In the genomic region with DNA sequence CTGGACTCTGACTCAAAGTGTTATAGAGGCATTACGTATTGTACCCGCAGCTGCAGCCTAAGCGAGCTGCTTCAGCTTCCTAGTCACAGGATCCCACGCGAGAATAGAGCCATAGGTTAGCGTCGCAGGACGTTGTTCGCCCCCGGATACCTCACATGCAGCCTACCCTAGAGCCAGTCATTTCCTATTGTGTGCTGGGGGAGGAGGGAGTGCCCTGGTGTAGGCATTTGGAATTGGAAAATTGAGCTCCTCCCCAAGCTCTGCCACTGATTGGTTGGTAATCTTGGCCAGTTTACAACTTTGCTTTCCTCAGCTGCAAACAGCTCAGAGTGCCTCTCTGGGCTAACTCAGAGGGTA, we compare ENCODE assay signal across 8 cellular contexts. TPM values are rescaled to one million over a fixed set of nuclear protein-coding genes. Genes with fewer than 3 reads are reported as not detected.
A peak's percentile ranks its signal among the peaks of the same experiment; 100 is the strongest.
DNase-seq lines count a peak whose midpoint lies in the region; ATAC-seq and TF ChIP-seq lines count a peak whose summit lies in the region.

No MANE protein-coding gene starts in this region.

- DNase-seq in NCI-H2227 (lab: John Stamatoyannopoulos, UW; ENCODE audit: unreplicated experiment) (peak; percentile 33), NCI-H2227 treated with DMSO at 0.1 percent for 48 hours (lab: John Stamatoyannopoulos, UW) (no peak), RWPE2 (ENCODE audit: low spot score) (no peak), choroid plexus epithelial cell (ENCODE audit: low read depth) (peak; percentile 80), left lobe of liver (ENCODE audit: low spot score) (no peak), GM20000 (ENCODE audit: low spot score) (no peak)
- peak; percentile 36 for DNase-seq in stimulated activated naive CD8-positive, alpha-beta T cell treated with anti-CD3 and anti-CD28 coated beads, Interleukin-15, Interleukin-2, amounts not matched to agents 100 U/mL and 50 U/mL, for 24 hours

- peaks cover 27% of the 10 kb centered on the region for H3K36me3 ChIP-seq in RWPE2 (ENCODE audit: low read depth)

- TF ChIP-seq CTCF in RWPE2 (IDR thresholded peaks at IDR 0.05; ENCODE audit: poor library complexity, severe bottlenecking), result no peak
- TF ChIP-seq CTCF in choroid plexus epithelial cell (conservative IDR thresholded peaks at IDR 0.05; ENCODE audit: low read depth, low read length), result peak; percentile 19
- no peak for TF ChIP-seq CTCF in GM20000 (IDR thresholded peaks at IDR 0.05; ENCODE audit: extremely low read depth, missing control alignments)

- no peaks in the 10 kb centered on the region for H3K4me1 ChIP-seq in RWPE2 (ENCODE audit: insufficient read depth, poor library complexity, severe bottlenecking)

- H3K4me3 ChIP-seq in RWPE2 (ENCODE audit: severe bottlenecking) (peak overlapping the region; percentile 50), choroid plexus epithelial cell (ENCODE audit: low read depth, low read length) (peak overlapping the region; percentile 57)

- no peaks in the 10 kb centered on the region for H3K9me3 ChIP-seq in RWPE2 (ENCODE audit: severe bottlenecking)

- peak; percentile 31 for ATAC-seq in HG03097 (IDR thresholded peaks at IDR 0.05; ENCODE audit: low FRiP score, unreplicated experiment)
- ATAC-seq in RWPE2 (ENCODE audit: low read depth), result peak; percentile 77
- ATAC-seq in left lobe of liver, result peak; percentile 82
- ATAC-seq in stimulated activated naive CD8-positive, alpha-beta T cell treated with anti-CD3 and anti-CD28 coated beads, Interleukin-15, Interleukin-2, amounts not matched to agents 100 U/mL and 50 U/mL, for 24 hours, result peak; percentile 65

- H3K27ac ChIP-seq in RWPE2 (ENCODE audit: poor library complexity, severe bottlenecking), result peak overlapping the region; percentile 67

- no peaks in the 10 kb centered on the region for H3K27me3 ChIP-seq in RWPE2 (ENCODE audit: insufficient read depth, poor library complexity, severe bottlenecking)

RNA-seq across cellular contexts. Expression of a gene that starts 0.5 kb away (rescaled TPM):
- 39.5 TPM for total RNA-seq in left lobe of liver

RNA-seq across cellular contexts. Expression of a gene that starts 0.7 kb away (rescaled TPM):
- 0.91 TPM for total RNA-seq in left lobe of liver

RNA-seq across cellular contexts. Expression of a gene that starts 43.0 kb away (rescaled TPM):
- total RNA-seq in left lobe of liver, result 4.2 TPM

RNA-seq across cellular contexts. Expression of a gene that starts 43.2 kb away (rescaled TPM):
- total RNA-seq in left lobe of liver, result 5.6 TPM

RNA-seq across cellular contexts. Expression of a gene that starts 51.3 kb away (rescaled TPM):
- total RNA-seq in left lobe of liver, result not detected

Comparison
In these comparisons a context has a peak if more than half of its experiments do, and no peak if none do; other contexts are left out.
1. DNase-seq: peak in NCI-H2227 (single experiment), choroid plexus epithelial cell (single experiment) and stimulated activated naive CD8-positive, alpha-beta T cell treated with anti-CD3 and anti-CD28 coated beads, Interleukin-15, Interleukin-2, amounts not matched to agents 100 U/mL and 50 U/mL, for 24 hours (single experiment); none in NCI-H2227 treated with DMSO at 0.1 percent for 48 hours (single experiment), RWPE2 (single experiment), left lobe of liver (single experiment) and GM20000 (single experiment).
2. ATAC-seq: peak in every context shown above with its lines; median percentile 82 in left lobe of liver; 77 in RWPE2; 65 in stimulated activated naive CD8-positive, alpha-beta T cell treated with anti-CD3 and anti-CD28 coated beads, Interleukin-15, Interleukin-2, amounts not matched to agents 100 U/mL and 50 U/mL, for 24 hours; 31 in HG03097.